Comparison of ENCODE assay signal across 12 cellular contexts in the genomic region with DNA sequence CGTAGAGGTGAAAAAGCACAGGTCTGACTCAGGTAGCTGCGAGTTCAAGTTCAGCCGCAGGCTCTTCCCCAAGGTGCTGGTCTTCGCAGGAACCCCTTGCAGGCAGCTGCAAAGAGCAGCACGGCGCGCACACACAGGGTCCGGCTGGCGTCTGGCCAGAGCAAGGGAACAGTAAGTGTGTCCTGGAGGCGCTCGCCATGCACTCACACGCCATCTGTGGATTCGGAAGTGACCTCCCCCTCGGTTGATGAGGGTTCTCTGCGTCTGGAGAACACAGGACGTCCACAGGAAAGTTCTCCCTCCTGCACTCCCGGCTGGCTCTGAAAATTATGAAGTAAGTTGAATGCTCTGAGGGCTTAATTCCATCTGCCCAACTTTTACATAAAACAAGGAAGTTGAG. TPM values are rescaled to one million over a fixed set of nuclear protein-coding genes. Genes with fewer than 3 reads are reported as not detected.
A peak's percentile ranks its signal among the peaks of the same experiment; 100 is the strongest.
DNase-seq lines count a peak whose midpoint lies in the region; ATAC-seq and TF ChIP-seq lines count a peak whose summit lies in the region.
"Had no signal": no experiment of that assay in that cellular context is flagged by ENCODE, and none has a peak within 500 bp of the region (broad histone marks: within the 10 kb centered on the region; RNA-seq: fewer than 3 reads in every experiment).

No MANE protein-coding gene starts in this region.

- no peaks in the 10 kb centered on the region for H3K9me3 ChIP-seq in left lung
- H3K9me3 ChIP-seq in stomach: no peaks in the 10 kb centered on the region
- H3K9me3 ChIP-seq: tibial nerve had no signal

- peaks cover 8 to 65% of the 10 kb centered on the region in 2 donors for H3K4me1 ChIP-seq in left lung
- H3K4me1 ChIP-seq in stomach: peaks cover 24 to 33% (median 29%) of the 10 kb centered on the region in 4 donors
- no peaks in the 10 kb centered on the region; the same call in 1 of the 2 replicates for H3K4me1 ChIP-seq in GM23338 (ENCODE audit: insufficient read depth)

- H3K9me2 ChIP-seq in GM23338 (ENCODE audit: insufficient read depth): no peaks in the 10 kb centered on the region

- no peak overlapping the region for H2AFZ ChIP-seq in GM23338

- H3K27me3 Mint-ChIP-seq in GM23338 (ENCODE audit: insufficient read depth, low read depth, poor library complexity): peaks cover 2% of the 10 kb centered on the region

- no peaks in the 10 kb centered on the region for H3K36me3 Mint-ChIP-seq in GM23338 (ENCODE audit: low read depth)
- H3K36me3 Mint-ChIP-seq: activated naive CD4-positive, alpha-beta T cell treated with anti-CD3 and anti-CD28 coated beads, Interleukin-2, amount 50 U/mL, for 24 hours; CD4-positive, CD25-positive, alpha-beta regulatory T cell had no signal

- no peak overlapping the region for H3K27ac Mint-ChIP-seq in GM23338
- H3K27ac Mint-ChIP-seq: activated naive CD4-positive, alpha-beta T cell treated with anti-CD3 and anti-CD28 coated beads, Interleukin-2, amount 50 U/mL, for 24 hours; CD4-positive, CD25-positive, alpha-beta regulatory T cell; progenitor cell of endocrine pancreas had no signal

- H3K79me2 ChIP-seq in GM23338 (replicated peaks; ENCODE audit: insufficient read depth): no peaks in the 10 kb centered on the region

- peak; percentile 52 for DNase-seq in MV-4-11 (lab: John Stamatoyannopoulos, UW)
- peak in 1 of 61 donors; percentile 5 for DNase-seq in caudate nucleus (lab: John Stamatoyannopoulos, UW)
- DNase-seq in left lung: peak in 1 of 2 donors; percentile 83
- DNase-seq in stomach: no peak
- DNase-seq in NCI-H2196 treated with DMSO at 0.1 percent for 48 hours (lab: John Stamatoyannopoulos, UW; ENCODE audit: unreplicated experiment): no peak
- no peak for DNase-seq in GM23338 (ENCODE audit: low spot score)
- DNase-seq in NCI-H2081 treated with DMSO at 0.1 percent for 48 hours (lab: John Stamatoyannopoulos, UW): no peak
- DNase-seq: activated CD8-positive, alpha-beta memory T cell treated with anti-CD3 and anti-CD28 coated beads, Interleukin-2, amount 50 U/mL, for 48 hours; CD4-positive, CD25-positive, alpha-beta regulatory T cell had no signal

- no peak overlapping the region for H3K4me3 Mint-ChIP-seq in GM23338
- H3K4me3 Mint-ChIP-seq: activated naive CD4-positive, alpha-beta T cell treated with anti-CD3 and anti-CD28 coated beads, Interleukin-2, amount 50 U/mL, for 24 hours; CD4-positive, CD25-positive, alpha-beta regulatory T cell had no signal

- H3K36me3 ChIP-seq in left lung (no peaks in the 10 kb centered on the region), stomach (no peaks in the 10 kb centered on the region), GM23338 (ENCODE audit: insufficient read depth) (no peaks in the 10 kb centered on the region)
- H3K36me3 ChIP-seq: tibial nerve had no signal

- H3K27ac ChIP-seq in caudate nucleus (ENCODE audit: low read depth, low read length) (peak overlapping the region; percentile 40), left lung (peak overlapping the region; percentile 48 to 53), stomach (peak overlapping the region in 4 of 5 donors; percentile 33 to 68 (median 52)), GM23338 (ENCODE audit: low read depth) (no peak overlapping the region)

- TF ChIP-seq CTCF in left lung (IDR thresholded peaks at IDR 0.05): no peak
- no peak for TF ChIP-seq CTCF in stomach (IDR thresholded peaks at IDR 0.05)
- no peak for TF ChIP-seq CTCF in GM23338 (conservative IDR thresholded peaks at IDR 0.05; ENCODE audit: low read depth in 2 of 2)

- ATAC-seq in left lung (no peak), GM23338 (no peak)

- no peak overlapping the region for H3K4me2 ChIP-seq in GM23338

- H3K4me1 Mint-ChIP-seq in GM23338: peaks cover 3% of the 10 kb centered on the region; the same call in 1 of the 3 replicates
- H3K4me1 Mint-ChIP-seq: activated naive CD4-positive, alpha-beta T cell treated with anti-CD3 and anti-CD28 coated beads, Interleukin-2, amount 50 U/mL, for 24 hours had no signal

- no peak overlapping the region for H3K4me3 ChIP-seq in left lung
- no peak overlapping the region for H3K4me3 ChIP-seq in stomach
- no peak overlapping the region for H3K4me3 ChIP-seq in GM23338

- WGBS in stomach, 5 donors: 53 to 69% (median 63%) methylated on average over 17 of the region's 17 CpGs

- no peaks in the 10 kb centered on the region for H4K20me1 ChIP-seq in GM23338 (replicated peaks; ENCODE audit: insufficient read depth)

- peaks cover 0 to 65% of the 10 kb centered on the region in 2 donors for H3K27me3 ChIP-seq in left lung
- peaks cover 0 to 50% (median 23%) of the 10 kb centered on the region in 3 donors for H3K27me3 ChIP-seq in stomach
- no peaks in the 10 kb centered on the region for H3K27me3 ChIP-seq in GM23338 (ENCODE audit: insufficient read depth)

- TF ChIP-seq EP300 in stomach (IDR thresholded peaks at IDR 0.05): no peak

- H3K9me3 Mint-ChIP-seq in GM23338: no peaks in the 10 kb centered on the region
- H3K9me3 Mint-ChIP-seq: activated naive CD4-positive, alpha-beta T cell treated with anti-CD3 and anti-CD28 coated beads, Interleukin-2, amount 50 U/mL, for 24 hours; CD4-positive, CD25-positive, alpha-beta regulatory T cell had no signal

- no peaks in the 10 kb centered on the region for H3F3A ChIP-seq in GM23338 (replicated peaks; ENCODE audit: low read depth)

- TF ChIP-seq POLR2A in stomach (IDR thresholded peaks at IDR 0.05): no peak

- intact Hi-C loops in left lung (cut with DNase I) (no loop called here), stomach (cut with DNase I; ENCODE audit: low total_unique reads) (no loop called here)

TF ChIP-seq in GM23338, 12 proteins besides CTCF, POLR2A, EP300 and RAD21 (continues in another document):
- TF ChIP-seq EZH2phosphoT487 (IDR thresholded peaks at IDR 0.05; ENCODE audit: unreplicated experiment): no peak
- TF ChIP-seq STAT1 (IDR thresholded peaks at IDR 0.05; ENCODE audit: unreplicated experiment): no peak
- TF ChIP-seq CREB1 (CRISPR knock-in tag; IDR thresholded peaks at IDR 0.05; ENCODE audit: low read depth): no peak
- no peak for TF ChIP-seq NANOG (IDR thresholded peaks at IDR 0.05; ENCODE audit: borderline replicate concordance)
- TF ChIP-seq POLR2AphosphoS5 (IDR thresholded peaks at IDR 0.05; ENCODE audit: low read depth): no peak
- TF ChIP-seq, protein P1, sequence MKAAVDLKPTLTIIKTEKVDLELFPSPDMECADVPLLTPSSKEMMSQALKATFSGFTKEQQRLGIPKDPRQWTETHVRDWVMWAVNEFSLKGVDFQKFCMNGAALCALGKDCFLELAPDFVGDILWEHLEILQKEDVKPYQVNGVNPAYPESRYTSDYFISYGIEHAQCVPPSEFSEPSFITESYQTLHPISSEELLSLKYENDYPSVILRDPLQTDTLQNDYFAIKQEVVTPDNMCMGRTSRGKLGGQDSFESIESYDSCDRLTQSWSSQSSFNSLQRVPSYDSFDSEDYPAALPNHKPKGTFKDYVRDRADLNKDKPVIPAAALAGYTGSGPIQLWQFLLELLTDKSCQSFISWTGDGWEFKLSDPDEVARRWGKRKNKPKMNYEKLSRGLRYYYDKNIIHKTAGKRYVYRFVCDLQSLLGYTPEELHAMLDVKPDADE (IDR thresholded peaks at IDR 0.05): no peak
- no peak for TF ChIP-seq JUNB (IDR thresholded peaks at IDR 0.05; ENCODE audit: unreplicated experiment)

RNA-seq across cellular contexts. Expression of a gene that starts 14.0 kb away (rescaled TPM):
- 100 to 1,000 TPM; 105 to 165 TPM for total RNA-seq in left lung
- total RNA-seq in stomach: 1,000 to 10,000 TPM in 1 of 5 donors, 10 to 100 TPM in 4; 20.9 to 1,085 (median 42.0) TPM
- 100 to 1,000 TPM in 1 of 3 donors, 10 to 100 TPM in 2; 44.8 to 113 (median 79.2) TPM for polyA plus RNA-seq in stomach
- total RNA-seq in GM23338 (2014; rRNA removed; shearing (Covaris generic)): 56.1 and 60.8 TPM in 2 replicates
- polyA plus RNA-seq in GM23338 (2016; fragmentation: Nextera tagmentation; extraction: Ambion mirVana): 38.2 and 44.4 TPM in 2 replicates
- polyA plus RNA-seq: CD4-positive, CD25-positive, alpha-beta regulatory T cell had no signal

RNA-seq across cellular contexts. Expression of a gene that starts 38.5 kb away (rescaled TPM):
- total RNA-seq in left lung (100 to 1,000 TPM; 127 to 170 TPM), stomach (100 to 1,000 TPM in 2 of 5 donors, 10 to 100 TPM in 3; 49.6 to 135 (median 68.8) TPM)
- polyA plus RNA-seq in stomach (10 to 100 TPM; 32.7 to 88.7 (median 75.1) TPM), GM23338 (2016; fragmentation: Nextera tagmentation; extraction: Ambion mirVana) (31.8 and 34.4 TPM in 2 replicates)
- 33.3 and 44.7 TPM in 2 replicates for total RNA-seq in GM23338 (2014; rRNA removed; shearing (Covaris generic))
